Comparison of ENCODE assay signal across 1 cellular context in genomic region chr4:3880595-3881120, GRCh38.
TF ChIP-seq lines count a peak whose summit lies in the region.

No MANE protein-coding gene starts in this region.

TF ChIP-seq in WTC11, 78 proteins besides CTCF, POLR2A, EP300 and RAD21 (continued from another document and continues in another):
- no peak for TF ChIP-seq USF1 (CRISPR knock-in tag; IDR thresholded peaks at IDR 0.05)
- no peak for TF ChIP-seq ZNF232 (CRISPR knock-in tag; IDR thresholded peaks at IDR 0.05)
- no peak for TF ChIP-seq ESRRA (CRISPR knock-in tag; IDR thresholded peaks at IDR 0.05; ENCODE audit: borderline replicate concordance)
- TF ChIP-seq ZNF512 (CRISPR knock-in tag; IDR thresholded peaks at IDR 0.05; ENCODE audit: borderline replicate concordance), result 0 out of 2 replicates have a peak, but pooled peaks have one; percentile 15
- no peak for TF ChIP-seq NR1H2 (CRISPR knock-in tag; IDR thresholded peaks at IDR 0.05)
- TF ChIP-seq GTF2I (CRISPR knock-in tag; conservative IDR thresholded peaks at IDR 0.05), result 0 out of 2 replicates have a peak, but pooled peaks have one; percentile 73
- no peak for TF ChIP-seq ZNF281 (CRISPR knock-in tag; IDR thresholded peaks at IDR 0.05)
- no peak for TF ChIP-seq JAZF1 (CRISPR knock-in tag; IDR thresholded peaks at IDR 0.05)
- no peak for TF ChIP-seq SMAD4 (CRISPR knock-in tag; IDR thresholded peaks at IDR 0.05)
- no peak for TF ChIP-seq STAT6 (CRISPR knock-in tag; conservative IDR thresholded peaks at IDR 0.05; ENCODE audit: low read depth)
- no peak for TF ChIP-seq ZNF425 (CRISPR knock-in tag; conservative IDR thresholded peaks at IDR 0.05)
- no peak for TF ChIP-seq PREB (CRISPR knock-in tag; IDR thresholded peaks at IDR 0.05; ENCODE audit: borderline replicate concordance)
- no peak for TF ChIP-seq ZMAT4 (CRISPR knock-in tag; IDR thresholded peaks at IDR 0.05)
- no peak for TF ChIP-seq CREB1 (CRISPR knock-in tag; IDR thresholded peaks at IDR 0.05)
- TF ChIP-seq ZNF263 (CRISPR knock-in tag; IDR thresholded peaks at IDR 0.05; ENCODE audit: low read depth), result no peak
- no peak for TF ChIP-seq FOXJ3 (CRISPR knock-in tag; IDR thresholded peaks at IDR 0.05; ENCODE audit: borderline replicate concordance)
- TF ChIP-seq ATF2 (CRISPR knock-in tag; IDR thresholded peaks at IDR 0.05; ENCODE audit: borderline replicate concordance, low read depth), result no peak
- no peak for TF ChIP-seq ZNF121 (CRISPR knock-in tag; IDR thresholded peaks at IDR 0.05)
- TF ChIP-seq E2F4 (CRISPR knock-in tag; IDR thresholded peaks at IDR 0.05; ENCODE audit: borderline replicate concordance, low read depth), result no peak
- no peak for TF ChIP-seq ZNF219 (CRISPR knock-in tag; IDR thresholded peaks at IDR 0.05; ENCODE audit: borderline replicate concordance)
- TF ChIP-seq PRDM15 (CRISPR knock-in tag; IDR thresholded peaks at IDR 0.05), result no peak
- TF ChIP-seq ARID4B (CRISPR knock-in tag; IDR thresholded peaks at IDR 0.05; ENCODE audit: borderline replicate concordance), result no peak
- no peak for TF ChIP-seq JUN (CRISPR knock-in tag; IDR thresholded peaks at IDR 0.05)
